In the genomic region with DNA sequence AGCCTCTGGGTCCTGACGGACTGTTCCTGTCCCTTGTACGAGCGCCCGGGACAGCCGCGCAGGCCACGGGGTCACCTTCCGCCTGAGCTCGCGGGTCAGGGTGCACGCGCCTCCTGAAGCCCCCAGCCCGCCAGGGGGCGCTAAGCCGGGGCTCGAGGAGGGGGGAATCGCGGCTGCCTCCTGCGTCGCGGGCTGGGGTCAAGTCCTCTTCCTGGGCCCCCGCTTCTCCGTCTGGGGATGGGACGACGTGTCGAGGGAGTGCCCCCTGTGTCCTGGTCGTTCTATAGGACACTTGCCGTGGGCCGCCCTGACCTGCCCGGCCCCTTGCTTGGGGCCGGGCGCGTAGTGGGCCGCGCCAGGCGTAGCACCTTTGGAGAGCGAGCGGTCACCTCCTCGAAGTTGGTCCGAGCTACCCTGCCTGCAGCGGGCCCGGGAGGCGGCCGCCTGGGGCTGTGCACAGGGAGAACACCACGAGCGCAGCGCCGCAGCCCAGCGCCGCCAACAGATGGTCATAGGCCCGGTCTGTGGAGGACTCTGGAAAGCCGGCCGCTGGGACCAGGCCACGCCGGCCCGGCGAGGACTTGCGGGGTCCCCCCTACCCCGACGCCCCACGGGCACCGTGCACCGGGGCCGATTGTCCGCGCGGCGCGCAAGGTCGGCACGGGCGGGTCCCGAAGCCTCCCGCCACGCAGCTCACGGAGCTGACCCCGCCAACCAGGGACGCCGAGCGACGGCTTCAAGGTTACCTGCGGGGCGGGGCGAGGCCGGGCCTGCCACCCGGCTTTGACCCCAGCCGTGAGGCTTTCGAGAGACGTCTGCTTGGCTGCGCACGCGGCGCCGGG, we compare ENCODE assay signal across 8 cellular contexts. TPM values are rescaled to one million over a fixed set of nuclear protein-coding genes. Genes with fewer than 3 reads are reported as not detected.
DNase-seq lines count a peak whose midpoint lies in the region; ATAC-seq and TF ChIP-seq lines count a peak whose summit lies in the region.

No MANE protein-coding gene starts in this region.

- ATAC-seq in GM21529 (IDR thresholded peaks at IDR 0.05; ENCODE audit: unreplicated experiment) = peak; percentile 35

- H3K27ac ChIP-seq in ectodermal cell (ENCODE audit: insufficient read depth, low read depth, low read length, poor library complexity, severe bottlenecking) = no peak overlapping the region

- TF ChIP-seq CTCF in AG09309 (IDR thresholded peaks at IDR 0.05; ENCODE audit: control insufficient read depth, insufficient read depth, low read depth, low read length, missing control alignments) = peak; percentile 75

- 1% methylated on average over 94 of the region's 94 CpGs for WGBS in ectodermal cell, 2 experiments

- DNase-seq in AG09309 (ENCODE audit: low read depth) (no peak), NCI-H345 treated with DMSO at 0.1 percent for 48 hours (lab: John Stamatoyannopoulos, UW; ENCODE audit: unreplicated experiment) (peak; percentile 34), medulla oblongata (ENCODE audit: extremely low spot score) (peak; percentile 68), middle frontal gyrus (ENCODE audit: extremely low spot score, low spot score) (no peak)
- DNase-seq in activated CD4-positive, alpha-beta T cell treated with anti-CD3 and anti-CD28 coated beads, Interleukin-2, amount 50 U/mL, for 24 hours (ENCODE audit: low read depth in 1 of 2, low spot score in 1 of 2) = peak; percentile 54 to 68
- peak; percentile 44 to 71 (median 66) for DNase-seq in stimulated activated CD4-positive, alpha-beta T cell treated with anti-CD3 and anti-CD28 coated beads, TNF-alpha, amount 100 ng/mL, for 48 hours (ENCODE audit: low read depth in 3 of 3)

- H3K27me3 ChIP-seq in ectodermal cell (ENCODE audit: control insufficient read depth, insufficient read depth, low read length, poor library complexity, severe bottlenecking) = peaks cover 94% of the 10 kb centered on the region

- no peaks in the 10 kb centered on the region for H3K36me3 ChIP-seq in ectodermal cell (ENCODE audit: control insufficient read depth, insufficient read depth, low read length)

- peaks cover 30% of the 10 kb centered on the region for H3K4me1 ChIP-seq in ectodermal cell (ENCODE audit: control insufficient read depth, insufficient read depth, low read length)

- no peaks in the 10 kb centered on the region for H3K9me3 ChIP-seq in ectodermal cell (ENCODE audit: control insufficient read depth, low read length)

- peak overlapping the region; percentile 43 for H3K4me3 ChIP-seq in AG09309 (ENCODE audit: control insufficient read depth, low read depth, low read length)
- peak overlapping the region; percentile 39 for H3K4me3 ChIP-seq in ectodermal cell (ENCODE audit: insufficient read depth, low read depth, low read length)

RNA-seq across cellular contexts. Expression of a gene that starts 2.7 kb away (rescaled TPM):
- 0.33 TPM for polyA plus RNA-seq in ectodermal cell (2013, experiment 1 of 4)
- 0.44 TPM for polyA plus RNA-seq in ectodermal cell (2013, experiment 2 of 4)
- 0.91 TPM for polyA plus RNA-seq in ectodermal cell (2013, experiment 3 of 4)
- 0.77 TPM for polyA plus RNA-seq in ectodermal cell (2013, experiment 4 of 4)

Comparison
In these comparisons a context has a peak if more than half of its experiments do, and no peak if none do; other contexts are left out.
1. DNase-seq: peak in NCI-H345 treated with DMSO at 0.1 percent for 48 hours (single experiment), activated CD4-positive, alpha-beta T cell treated with anti-CD3 and anti-CD28 coated beads, Interleukin-2, amount 50 U/mL, for 24 hours (2 of 2), medulla oblongata (single experiment) and stimulated activated CD4-positive, alpha-beta T cell treated with anti-CD3 and anti-CD28 coated beads, TNF-alpha, amount 100 ng/mL, for 48 hours (3 of 3); none in AG09309 (single experiment) and middle frontal gyrus (single experiment).